8 cellular contexts compared by ENCODE assay signal in genomic region chr6:111874030-111874425, GRCh38. TPM values are rescaled to one million over a fixed set of nuclear protein-coding genes. Genes with fewer than 3 reads are reported as not detected.
DNase-seq lines count a peak whose midpoint lies in the region; ATAC-seq and TF ChIP-seq lines count a peak whose summit lies in the region.

No MANE protein-coding gene starts in this region.

- POLR2A ChIA-PET in activated B cell treated with CpG ODN at 0.5 μM for 24 hours (lab: Charles Lee), result interaction anchor here (1.1 to 2.0 kb wide), 8 partner anchors 23 to 126 kb away, joined by 4 to 16 read pairs (median 10); no protein-coding TSS in a partner anchor

- DNase-seq in NOMO-1 treated with DMSO at 0.1 percent for 48 hours (lab: John Stamatoyannopoulos, UW; ENCODE audit: unreplicated experiment) (peak; percentile 5), NOMO-1 treated with dmso at 0.1 percent for 144 hours (lab: John Stamatoyannopoulos, UW; ENCODE audit: unreplicated experiment) (no peak), activated B cell treated with CpG ODN at 0.5 μM for 24 hours (no peak), dermis microvascular lymphatic vessel endothelial cell (ENCODE audit: low read depth in 2 of 2) (peak; percentile 18 to 79), neural crest cell (ENCODE audit: low read depth, low spot score) (no peak), upper lobe of right lung (no peak), T1000 (lab: John Stamatoyannopoulos, UW) (no peak)

- no peak for ATAC-seq in activated B cell treated with CpG ODN at 0.5 μM for 24 hours (ENCODE audit: low read depth)
- ATAC-seq in upper lobe of right lung, result no peak
- ATAC-seq in HG02642 (IDR thresholded peaks at IDR 0.05; ENCODE audit: poor library complexity, unreplicated experiment), result no peak

- H3K4me3 ChIP-seq in upper lobe of right lung, result peak overlapping the region; percentile 63

- H3K9me3 Mint-ChIP-seq in activated B cell treated with CpG ODN at 0.5 μM for 24 hours (no peaks in the 10 kb centered on the region), neural crest cell (no peaks in the 10 kb centered on the region)

- H3K4me1 Mint-ChIP-seq in activated B cell treated with CpG ODN at 0.5 μM for 24 hours (peaks cover 44% of the 10 kb centered on the region), neural crest cell (peaks cover 44% of the 10 kb centered on the region)

- H3K36me3 Mint-ChIP-seq in activated B cell treated with CpG ODN at 0.5 μM for 24 hours (ENCODE audit: low read depth) (peaks cover 7% of the 10 kb centered on the region), neural crest cell (ENCODE audit: low read depth) (no peaks in the 10 kb centered on the region)

- peaks cover 19% of the 10 kb centered on the region for H3K4me1 ChIP-seq in upper lobe of right lung

- H3K36me3 ChIP-seq in upper lobe of right lung, result no peaks in the 10 kb centered on the region

- H3K4me3 Mint-ChIP-seq in activated B cell treated with CpG ODN at 0.5 μM for 24 hours (peak overlapping the region; percentile 93), neural crest cell (peak overlapping the region; percentile 95)

- H3K27ac ChIP-seq in upper lobe of right lung, result peak overlapping the region; percentile 59

- intact Hi-C loops in activated B cell treated with CpG ODN at 0.5 μM for 24 hours (cut with micrococcal nuclease) (loop anchor here (5.0 to 10.0 kb wide), 4 partner anchors 269 to 1758 kb away; partner anchors contain the start of genes AMD1, REV3L and TRAF3IP2), upper lobe of right lung (cut with DNase I) (no loop called here)

- H3K9me3 ChIP-seq in upper lobe of right lung, result no peaks in the 10 kb centered on the region

- CTCF ChIA-PET in activated B cell treated with CpG ODN at 0.5 μM for 24 hours (lab: Charles Lee), result interaction anchor here (1.0 to 1.8 kb wide), 5 partner anchors 10 to 163 kb away, joined by 3 to 9 read pairs (median 5); no protein-coding TSS in a partner anchor

- H3K27ac Mint-ChIP-seq in activated B cell treated with CpG ODN at 0.5 μM for 24 hours (peak overlapping the region; percentile 90), neural crest cell (ENCODE audit: unreplicated experiment) (peak overlapping the region; percentile 32)

- TF ChIP-seq CTCF in activated B cell treated with CpG ODN at 0.5 μM for 24 hours (IDR thresholded peaks at IDR 0.05) (no peak), neural crest cell (conservative IDR thresholded peaks at IDR 0.05) (no peak), upper lobe of right lung (IDR thresholded peaks at IDR 0.05) (no peak)

- H3K27me3 Mint-ChIP-seq in activated B cell treated with CpG ODN at 0.5 μM for 24 hours (no peaks in the 10 kb centered on the region), neural crest cell (ENCODE audit: low read depth) (no peaks in the 10 kb centered on the region)

- H3K27me3 ChIP-seq in upper lobe of right lung, result no peaks in the 10 kb centered on the region

RNA-seq across cellular contexts. Expression of gene FYN, which starts 0.8 kb away (rescaled TPM):
- total RNA-seq in activated B cell treated with CpG ODN at 0.5 μM for 24 hours (57.8 and 64.7 TPM in 2 replicates), dermis microvascular lymphatic vessel endothelial cell (75.2 and 77.5 TPM in 2 replicates), neural crest cell (227 and 260 TPM in 2 replicates), upper lobe of right lung (115 TPM)

Comparison
In these comparisons a context has a peak if more than half of its experiments do, and no peak if none do; other contexts are left out.
1. DNase-seq: peak in NOMO-1 treated with DMSO at 0.1 percent for 48 hours (single experiment) and dermis microvascular lymphatic vessel endothelial cell (2 of 2); none in NOMO-1 treated with dmso at 0.1 percent for 144 hours (single experiment), activated B cell treated with CpG ODN at 0.5 μM for 24 hours (single experiment), neural crest cell (single experiment), upper lobe of right lung (single experiment) and T1000 (single experiment).